ENCODE assay signal across 15 cellular contexts in the genomic region with DNA sequence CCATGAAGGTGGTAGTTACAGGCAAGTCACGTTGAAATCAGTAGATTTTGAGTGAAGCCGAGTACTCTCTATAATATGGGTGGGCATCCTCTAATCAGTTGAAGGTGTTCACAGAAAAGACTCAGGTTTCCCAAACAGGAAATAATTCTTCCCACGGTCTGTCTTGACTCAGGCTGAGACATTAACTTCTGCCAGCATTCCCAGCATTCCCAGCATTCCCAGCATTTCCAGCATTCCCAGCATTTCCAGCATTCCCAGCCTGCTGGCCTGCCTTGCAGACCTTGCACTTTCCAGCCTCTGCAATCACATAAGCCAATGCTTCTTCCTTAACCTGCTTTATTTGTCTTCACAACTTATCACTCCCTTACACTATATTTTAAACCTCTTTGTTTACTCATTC.
A peak's percentile ranks its signal among the peaks of the same experiment; 100 is the strongest.
DNase-seq lines count a peak whose midpoint lies in the region; ATAC-seq and TF ChIP-seq lines count a peak whose summit lies in the region.
"Had no signal": no experiment of that assay in that cellular context is flagged by ENCODE, and none has a peak within 500 bp of the region (broad histone marks: within the 10 kb centered on the region; RNA-seq: fewer than 3 reads in every experiment).

No MANE protein-coding gene starts in this region.

- H3K4me3 ChIP-seq in AG10803 (ENCODE audit: low read length) (no peak overlapping the region), choroid plexus epithelial cell (ENCODE audit: low read depth, low read length) (no peak overlapping the region)

- intact Hi-C loops in left cardiac atrium (cut with DNase I), result no loop called here

- peak; percentile 74 for DNase-seq in AG10803 (ENCODE audit: low read depth)
- DNase-seq in HT1080 (ENCODE audit: low read depth), result peak; percentile 64
- peak; percentile 38 for DNase-seq in choroid plexus epithelial cell (ENCODE audit: low read depth)
- peak; percentile 53 for DNase-seq in kidney glomerular epithelial cell (lab: John Stamatoyannopoulos, UW)
- DNase-seq in stimulated activated naive CD4-positive, alpha-beta T cell treated with Interleukin-2 at 50 U/mL for 16 hours (lab: John Stamatoyannopoulos, UW), result no peak
- no peak for DNase-seq in medulla oblongata (ENCODE audit: extremely low spot score)
- DNase-seq in left cardiac atrium, result no peak
- no peak for DNase-seq in NCI-H2081 treated with DMSO at 0.1 percent for 48 hours (lab: John Stamatoyannopoulos, UW)
- DNase-seq: activated naive CD4-positive, alpha-beta T cell treated with anti-CD3 and anti-CD28 coated beads, Interleukin-2, amount 10 ng/mL, durations not matched to agents 7 days and 5 days; central memory CD4-positive, alpha-beta T cell; DMS53; KBM-7; NCI-H1417 treated with DMSO at 0.1 percent for 48 hours; NCI-H446 treated with DMSO at 0.1 percent for 48 hours; substantia nigra had no signal

- ATAC-seq in left cardiac atrium, result no peak

- TF ChIP-seq CTCF in AG10803 (conservative IDR thresholded peaks at IDR 0.05; ENCODE audit: low read length) (no peak), choroid plexus epithelial cell (conservative IDR thresholded peaks at IDR 0.05; ENCODE audit: low read depth, low read length) (no peak)

Comparison
In these comparisons a context has a peak if more than half of its experiments do, and no peak if none do; other contexts are left out.
1. DNase-seq: peak in AG10803 (single experiment), HT1080 (single experiment), choroid plexus epithelial cell (single experiment) and kidney glomerular epithelial cell (single experiment); none in stimulated activated naive CD4-positive, alpha-beta T cell treated with Interleukin-2 at 50 U/mL for 16 hours (single experiment), medulla oblongata (single experiment), left cardiac atrium (single experiment) and NCI-H2081 treated with DMSO at 0.1 percent for 48 hours (single experiment).